Comparison of ENCODE assay signal across 20 cellular contexts in the genomic region with DNA sequence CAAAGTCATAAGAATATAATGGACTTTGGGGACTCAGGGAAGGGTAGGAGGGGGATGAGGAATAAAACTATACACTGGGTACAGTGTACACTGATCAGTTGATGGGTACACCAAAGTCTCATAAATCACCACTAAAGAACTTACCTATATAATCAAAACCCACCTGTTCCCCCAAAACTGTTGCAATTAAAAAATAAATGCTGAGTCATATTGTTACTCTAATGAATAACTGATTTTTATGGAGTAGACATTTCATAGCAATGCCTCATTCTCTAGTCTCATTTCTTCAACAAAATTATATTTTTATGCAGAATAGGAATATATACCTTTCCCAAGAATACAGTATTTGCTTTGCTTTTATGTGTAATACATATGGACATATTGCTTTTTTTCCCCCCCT.
DNase-seq lines count a peak whose midpoint lies in the region; ATAC-seq, FAIRE-seq and TF ChIP-seq lines count a peak whose summit lies in the region.
"Had no signal": no experiment of that assay in that cellular context is flagged by ENCODE, and none has a peak within 500 bp of the region (broad histone marks: within the 10 kb centered on the region; RNA-seq: fewer than 3 reads in every experiment).

No MANE protein-coding gene starts in this region.

- H3K4me3 ChIP-seq in A549 (no peak overlapping the region), IMR-90 (ENCODE audit: insufficient read depth, low read depth, low read length) (no peak overlapping the region), testis (no peak overlapping the region)
- H3K4me3 ChIP-seq: BLaER1 treated with 17β-estradiol and CSF1 and Interleukin-3, amounts not matched to agents 10 nM and 100 nM had no signal

- H3K9me1 ChIP-seq in IMR-90 (ENCODE audit: insufficient read depth, low read length): no peaks in the 10 kb centered on the region

- ATAC-seq in A549: no peak
- ATAC-seq in IMR-90 (ENCODE audit: low read depth): no peak
- ATAC-seq in HG03521 (IDR thresholded peaks at IDR 0.05; ENCODE audit: unreplicated experiment): no peak
- ATAC-seq: CD8-positive, alpha-beta T cell had no signal

- H3K27me3 Mint-ChIP-seq in activated T-helper 1 cell treated with anti-CD3 and anti-CD28 coated beads, Interleukin-12 subunit alpha, Interleukin-12 subunit beta, Interleukin-2, Interleukin-4 antibody, amounts not matched to agents 30 ng/mL and 10 ng/mL and 1 ng/mL, durations not matched to agents 14 hours and 24 hours and 36 hours (ENCODE audit: insufficient read depth): peaks cover 3% of the 10 kb centered on the region
- H3K27me3 Mint-ChIP-seq: B cell; CD4-positive, alpha-beta T cell had no signal

- no peaks in the 10 kb centered on the region for H3K27me3 ChIP-seq in IMR-90 (ENCODE audit: control insufficient read depth, insufficient read depth, low read length)
- H3K27me3 ChIP-seq in testis: no peaks in the 10 kb centered on the region
- H3K27me3 ChIP-seq: BLaER1 treated with 17β-estradiol and CSF1 and Interleukin-3, amounts not matched to agents 10 nM and 100 nM had no signal

- H3K18ac ChIP-seq in IMR-90 (ENCODE audit: low read depth, low read length): no peak overlapping the region

- no peak overlapping the region for H3K4ac ChIP-seq in IMR-90 (ENCODE audit: low read depth, low read length)

- no peak for TF ChIP-seq POLR2A in A549 (IDR thresholded peaks at IDR 0.05; ENCODE audit: low read length)
- no peak for TF ChIP-seq POLR2A in IMR-90 (IDR thresholded peaks at IDR 0.05; ENCODE audit: low read depth, low read length)
- no peak for TF ChIP-seq POLR2A in testis (IDR thresholded peaks at IDR 0.05)

- intact Hi-C loops in IMR-90 (cut with micrococcal nuclease) (no loop called here), testis (cut with DNase I; ENCODE audit: low total_unique reads) (no loop called here)
- intact Hi-C loops in activated T-helper 1 cell treated with anti-CD3 and anti-CD28 coated beads, Interleukin-12 subunit alpha, Interleukin-12 subunit beta, Interleukin-2, Interleukin-4 antibody, amounts not matched to agents 30 ng/mL and 10 ng/mL and 1 ng/mL, durations not matched to agents 14 hours and 24 hours and 36 hours (cut with micrococcal nuclease): no loop called here

- H3K9me3 ChIP-seq in A549 (no peaks in the 10 kb centered on the region), IMR-90 (ENCODE audit: control insufficient read depth, insufficient read depth, low read length) (peaks cover 9% of the 10 kb centered on the region), testis (no peaks in the 10 kb centered on the region)
- H3K9me3 ChIP-seq: BLaER1 treated with 17β-estradiol and CSF1 and Interleukin-3, amounts not matched to agents 10 nM and 100 nM; Caco-2 had no signal

- POLR2A ChIA-PET in A549 (lab: Yijun Ruan, JAX) (no interaction called here), IMR-90 (lab: Charles Lee; ENCODE audit: unreplicated experiment) (no interaction called here)

- H2BK15ac ChIP-seq in IMR-90 (ENCODE audit: low read depth, low read length): no peak overlapping the region

- no peak for TF ChIP-seq RAD21 in A549 (conservative IDR thresholded peaks at IDR 0.05 in 1 of 2, IDR thresholded peaks at IDR 0.05 in 1 of 2)
- TF ChIP-seq RAD21 in IMR-90 (IDR thresholded peaks at IDR 0.05; ENCODE audit: low read length): no peak

- no peak overlapping the region for H3K23ac ChIP-seq in IMR-90 (ENCODE audit: low read depth, low read length)

- H3K4me1 ChIP-seq in A549: no peaks in the 10 kb centered on the region
- no peaks in the 10 kb centered on the region for H3K4me1 ChIP-seq in IMR-90 (ENCODE audit: control insufficient read depth, insufficient read depth, low read length)
- H3K4me1 ChIP-seq in testis: peaks cover 11% of the 10 kb centered on the region
- H3K4me1 ChIP-seq: Caco-2 had no signal

- in situ Hi-C loops in IMR-90 (cut with MboI; ENCODE audit: low sequenced_read_pairs): no loop called here

- CTCF ChIA-PET in A549 (lab: Yijun Ruan, JAX) (no interaction called here), IMR-90 (lab: Yijun Ruan, JAX) (no interaction called here)

- H3K9me3 Mint-ChIP-seq in activated T-helper 1 cell treated with anti-CD3 and anti-CD28 coated beads, Interleukin-12 subunit alpha, Interleukin-12 subunit beta, Interleukin-2, Interleukin-4 antibody, amounts not matched to agents 30 ng/mL and 10 ng/mL and 1 ng/mL, durations not matched to agents 14 hours and 24 hours and 36 hours: no peaks in the 10 kb centered on the region
- H3K9me3 Mint-ChIP-seq: CD4-positive, alpha-beta T cell; CD8-positive, alpha-beta T cell had no signal

- no peak overlapping the region for H3K14ac ChIP-seq in IMR-90 (replicated peaks; ENCODE audit: low read depth, low read length)

- H2AK5ac ChIP-seq in IMR-90 (ENCODE audit: low read depth, low read length): no peak overlapping the region

- H4K5ac ChIP-seq in IMR-90 (ENCODE audit: low read depth, low read length): no peak overlapping the region

- no peak overlapping the region for H4K8ac ChIP-seq in IMR-90 (ENCODE audit: low read depth in 2 of 2, low read length in 2 of 2)

- H2BK20ac ChIP-seq in IMR-90 (ENCODE audit: low read depth, low read length): no peak overlapping the region

- dilution Hi-C loops in IMR-90 (cut with HindIII; ENCODE audit: low sequenced_read_pairs, unreplicated experiment): no loop called here

- H3K36me3 ChIP-seq in IMR-90 (ENCODE audit: control insufficient read depth, insufficient read depth, low read length) (no peaks in the 10 kb centered on the region), testis (ENCODE audit: low read depth, missing control alignments) (no peaks in the 10 kb centered on the region)
- H3K36me3 ChIP-seq: BLaER1 treated with 17β-estradiol and CSF1 and Interleukin-3, amounts not matched to agents 10 nM and 100 nM had no signal

- no peak overlapping the region for H2BK120ac ChIP-seq in IMR-90 (ENCODE audit: low read depth, low read length)

- no peak overlapping the region for H4K91ac ChIP-seq in IMR-90 (ENCODE audit: insufficient read depth, low read depth, low read length)

- no peak overlapping the region for H2AK9ac ChIP-seq in IMR-90 (replicated peaks; ENCODE audit: low read depth, low read length, poor library complexity)

- H3K4me3 Mint-ChIP-seq in activated T-helper 1 cell treated with anti-CD3 and anti-CD28 coated beads, Interleukin-12 subunit alpha, Interleukin-12 subunit beta, Interleukin-2, Interleukin-4 antibody, amounts not matched to agents 30 ng/mL and 10 ng/mL and 1 ng/mL, durations not matched to agents 14 hours and 24 hours and 36 hours: no peak overlapping the region
- H3K4me3 Mint-ChIP-seq: B cell; CD4-positive, alpha-beta T cell; CD8-positive, alpha-beta T cell had no signal

- H3K27ac ChIP-seq in A549 (no peak overlapping the region), IMR-90 (ENCODE audit: insufficient read depth, low read length) (no peak overlapping the region), testis (peak overlapping the region; percentile 3 to 12)
- H3K27ac ChIP-seq: BLaER1 treated with 17β-estradiol and CSF1 and Interleukin-3, amounts not matched to agents 10 nM and 100 nM; C4-2B had no signal

- H3K79me1 ChIP-seq in IMR-90 (ENCODE audit: low read depth in 1 of 2, low read length in 2 of 2): no peaks in the 10 kb centered on the region

- no peak overlapping the region for H2BK5ac ChIP-seq in IMR-90 (ENCODE audit: low read depth, low read length, poor library complexity, severe bottlenecking)

- no peak overlapping the region for H3K4me2 ChIP-seq in A549
- H3K4me2 ChIP-seq in IMR-90 (ENCODE audit: low read depth, low read length): no peak overlapping the region
- H3K4me2 ChIP-seq: BLaER1 treated with 17β-estradiol and CSF1 and Interleukin-3, amounts not matched to agents 10 nM and 100 nM had no signal

- no peak overlapping the region for H3K27ac Mint-ChIP-seq in activated T-helper 1 cell treated with anti-CD3 and anti-CD28 coated beads, Interleukin-12 subunit alpha, Interleukin-12 subunit beta, Interleukin-2, Interleukin-4 antibody, amounts not matched to agents 30 ng/mL and 10 ng/mL and 1 ng/mL, durations not matched to agents 14 hours and 24 hours and 36 hours
- H3K27ac Mint-ChIP-seq: B cell; CD4-positive, alpha-beta T cell; CD8-positive, alpha-beta T cell had no signal

- DNase-seq in A549 (ENCODE audit: low read depth in 1 of 2, low spot score in 1 of 2) (no peak), IMR-90 (no peak), testis (no peak)
- no peak for DNase-seq in activated T-helper 1 cell treated with anti-CD3 and anti-CD28 coated beads, Interleukin-12 subunit alpha, Interleukin-12 subunit beta, Interleukin-2, Interleukin-4 antibody, amounts not matched to agents 30 ng/mL and 10 ng/mL and 1 ng/mL, durations not matched to agents 14 hours and 24 hours and 36 hours (ENCODE audit: low spot score)
- DNase-seq: 8988T; AML-193; Caco-2; Calu3; CD4-positive, alpha-beta T cell; CD8-positive, alpha-beta T cell; DMS79 treated with DMSO at 0.1 percent for 48 hours; GF-D8 had no signal

- H2AFZ ChIP-seq in IMR-90 (replicated peaks; ENCODE audit: low read length, poor library complexity): no peak overlapping the region

- H3K4me1 Mint-ChIP-seq in activated T-helper 1 cell treated with anti-CD3 and anti-CD28 coated beads, Interleukin-12 subunit alpha, Interleukin-12 subunit beta, Interleukin-2, Interleukin-4 antibody, amounts not matched to agents 30 ng/mL and 10 ng/mL and 1 ng/mL, durations not matched to agents 14 hours and 24 hours and 36 hours (ENCODE audit: low read depth): no peaks in the 10 kb centered on the region
- H3K4me1 Mint-ChIP-seq: B cell had no signal

- no peak for TF ChIP-seq CTCF in A549 (IDR thresholded peaks at IDR 0.05)
- no peak for TF ChIP-seq CTCF in IMR-90 (conservative IDR thresholded peaks at IDR 0.05; ENCODE audit: low read depth, low read length)
- TF ChIP-seq CTCF in testis (IDR thresholded peaks at IDR 0.05): no peak

- FAIRE-seq in A549 (lab: Jason Lieb, UNC): no peak
- FAIRE-seq: A204.1, D721Med, G401.6, GM12891 had no signal

- TF ChIP-seq EP300 in A549 (IDR thresholded peaks at IDR 0.05): no peak

- no peaks in the 10 kb centered on the region for H4K20me1 ChIP-seq in IMR-90 (ENCODE audit: insufficient read depth, low read length)
- H4K20me1 ChIP-seq: BLaER1 treated with 17β-estradiol and CSF1 and Interleukin-3, amounts not matched to agents 10 nM and 100 nM had no signal

- BruUV-seq in IMR-90 (replicated peaks; lab: Mats Ljungman, UMichigan): no TSS peak

- no peaks in the 10 kb centered on the region for H3K36me3 Mint-ChIP-seq in activated T-helper 1 cell treated with anti-CD3 and anti-CD28 coated beads, Interleukin-12 subunit alpha, Interleukin-12 subunit beta, Interleukin-2, Interleukin-4 antibody, amounts not matched to agents 30 ng/mL and 10 ng/mL and 1 ng/mL, durations not matched to agents 14 hours and 24 hours and 36 hours (ENCODE audit: low read depth)
- H3K36me3 Mint-ChIP-seq: CD8-positive, alpha-beta T cell had no signal

- no peak overlapping the region for H3K56ac ChIP-seq in IMR-90 (ENCODE audit: extremely low read depth, insufficient read depth, low read length)

- no peak overlapping the region for H3K9ac ChIP-seq in IMR-90 (ENCODE audit: low read depth, low read length)
- H3K9ac ChIP-seq: BLaER1 treated with 17β-estradiol and CSF1 and Interleukin-3, amounts not matched to agents 10 nM and 100 nM had no signal

TF ChIP-seq in A549, 52 proteins besides CTCF, POLR2A, EP300 and RAD21 (continues in another document):
- TF ChIP-seq HOXB13 (CRISPR knock-in tag; IDR thresholded peaks at IDR 0.05; ENCODE audit: low read depth) (no peak), KDM1A (IDR thresholded peaks at IDR 0.05; ENCODE audit: low read depth) (no peak)

TF ChIP-seq in IMR-90, 13 proteins besides CTCF, POLR2A, EP300 and RAD21 (continues in another document):
- peak; percentile 50 for TF ChIP-seq MAFK (IDR thresholded peaks at IDR 0.05; ENCODE audit: low read depth, low read length)

Comparison
In these comparisons a context has a peak if more than half of its experiments do, and no peak if none do; other contexts are left out.
1. H3K27ac ChIP-seq: peak in testis (2 of 2); none in A549 (0 of 2) and IMR-90 (single experiment).